10 cellular contexts compared by ENCODE assay signal in genomic region chr6:131597448-131597847, GRCh38. TPM values are rescaled to one million over a fixed set of nuclear protein-coding genes. Genes with fewer than 3 reads are reported as not detected.
DNase-seq lines count a peak whose midpoint lies in the region; ATAC-seq and TF ChIP-seq lines count a peak whose summit lies in the region.
"Had no signal": no experiment of that assay in that cellular context is flagged by ENCODE, and none has a peak within 500 bp of the region (broad histone marks: within the 10 kb centered on the region; RNA-seq: fewer than 3 reads in every experiment).

No MANE protein-coding gene starts in this region.

- H3K4me1 Mint-ChIP-seq in brain (no peaks in the 10 kb centered on the region), mesothelial cell of epicardium (no peaks in the 10 kb centered on the region)

- TF ChIP-seq CTCF in brain (conservative IDR thresholded peaks at IDR 0.05) (peak; percentile 25 to 52), mesothelial cell of epicardium (IDR thresholded peaks at IDR 0.05; ENCODE audit: unreplicated experiment) (peak; percentile 15)

- DNase-seq in ELR (ENCODE audit: low read depth) = peak; percentile 27
- peak; percentile 5 for DNase-seq in LHCN-M2 (ENCODE audit: low read depth)
- DNase-seq in mesothelial cell of epicardium (ENCODE audit: low spot score in 2 of 2, unreplicated experiment in 2 of 2) = no peak
- no peak for DNase-seq in NOMO-1 treated with DMSO at 0.1 percent for 48 hours (lab: John Stamatoyannopoulos, UW; ENCODE audit: unreplicated experiment)
- DNase-seq: activated CD4-positive, CD25-positive, alpha-beta regulatory T cell treated with anti-CD3 and anti-CD28 coated beads, Interleukin-2, amount 50 U/mL, for 72 hours; NCI-H510A had no signal

- ATAC-seq in GM19328 (IDR thresholded peaks at IDR 0.05; ENCODE audit: unreplicated experiment) = no peak
- no peak for ATAC-seq in GM21576 (IDR thresholded peaks at IDR 0.05; ENCODE audit: unreplicated experiment)
- no peak for ATAC-seq in esophagus mucosa

- H3K27ac Mint-ChIP-seq in brain = peak overlapping the region in 1 of 5 experiments; percentile 43
- no peak overlapping the region for H3K27ac Mint-ChIP-seq in mesothelial cell of epicardium

- H3K36me3 Mint-ChIP-seq in brain = peaks cover 74% of the 10 kb centered on the region
- H3K36me3 Mint-ChIP-seq in mesothelial cell of epicardium = peaks cover 41% of the 10 kb centered on the region

- H3K9me3 Mint-ChIP-seq in brain (no peaks in the 10 kb centered on the region), mesothelial cell of epicardium (no peaks in the 10 kb centered on the region)

- H3K4me3 Mint-ChIP-seq in brain (no peak overlapping the region), mesothelial cell of epicardium (no peak overlapping the region)

- H3K27me3 Mint-ChIP-seq in brain (no peaks in the 10 kb centered on the region), mesothelial cell of epicardium (ENCODE audit: low read depth) (no peaks in the 10 kb centered on the region)

RNA-seq across cellular contexts. Expression of gene ARG1, which starts 24.4 kb away (rescaled TPM):
- total RNA-seq in LHCN-M2 (2014; rRNA removed) (not detected in 2 replicates), mesothelial cell of epicardium (not detected in 3 replicates), esophagus mucosa (not detected)
- polyA plus RNA-seq in LHCN-M2 (2012) = not detected
- polyA plus RNA-seq in brain (ENCODE audit: insufficient read depth, low read depth, low replicate concordance) = not detected

RNA-seq across cellular contexts. Expression of gene MED23, which starts 30.6 kb away (rescaled TPM):
- total RNA-seq in LHCN-M2 (2014; rRNA removed) (25.7 and 26.9 TPM in 2 replicates), mesothelial cell of epicardium (39.3 to 41.9 TPM (median 39.7 TPM) in 3 replicates), esophagus mucosa (12.2 TPM)
- 5.4 TPM for polyA plus RNA-seq in LHCN-M2 (2012)
- polyA plus RNA-seq in brain (ENCODE audit: insufficient read depth, low read depth, low replicate concordance) = 9.7 TPM

RNA-seq across cellular contexts. Expression of gene ENPP3, which starts 39.7 kb away (rescaled TPM):
- total RNA-seq in LHCN-M2 (2014; rRNA removed) = 0.19 TPM in 1 of 2 replicates, not detected in the other
- polyA plus RNA-seq in LHCN-M2 (2012) = not detected
- 0.22 TPM for polyA plus RNA-seq in brain (ENCODE audit: insufficient read depth, low read depth, low replicate concordance)
- total RNA-seq in mesothelial cell of epicardium = 0.81 to 1.3 TPM (median 0.89 TPM) in 3 replicates
- 0.24 TPM for total RNA-seq in esophagus mucosa

Comparison
In these comparisons a context has a peak if more than half of its experiments do, and no peak if none do; other contexts are left out.
1. DNase-seq: peak in ELR (single experiment) and LHCN-M2 (single experiment); none in mesothelial cell of epicardium (0 of 2) and NOMO-1 treated with DMSO at 0.1 percent for 48 hours (single experiment).